In the genomic region with DNA sequence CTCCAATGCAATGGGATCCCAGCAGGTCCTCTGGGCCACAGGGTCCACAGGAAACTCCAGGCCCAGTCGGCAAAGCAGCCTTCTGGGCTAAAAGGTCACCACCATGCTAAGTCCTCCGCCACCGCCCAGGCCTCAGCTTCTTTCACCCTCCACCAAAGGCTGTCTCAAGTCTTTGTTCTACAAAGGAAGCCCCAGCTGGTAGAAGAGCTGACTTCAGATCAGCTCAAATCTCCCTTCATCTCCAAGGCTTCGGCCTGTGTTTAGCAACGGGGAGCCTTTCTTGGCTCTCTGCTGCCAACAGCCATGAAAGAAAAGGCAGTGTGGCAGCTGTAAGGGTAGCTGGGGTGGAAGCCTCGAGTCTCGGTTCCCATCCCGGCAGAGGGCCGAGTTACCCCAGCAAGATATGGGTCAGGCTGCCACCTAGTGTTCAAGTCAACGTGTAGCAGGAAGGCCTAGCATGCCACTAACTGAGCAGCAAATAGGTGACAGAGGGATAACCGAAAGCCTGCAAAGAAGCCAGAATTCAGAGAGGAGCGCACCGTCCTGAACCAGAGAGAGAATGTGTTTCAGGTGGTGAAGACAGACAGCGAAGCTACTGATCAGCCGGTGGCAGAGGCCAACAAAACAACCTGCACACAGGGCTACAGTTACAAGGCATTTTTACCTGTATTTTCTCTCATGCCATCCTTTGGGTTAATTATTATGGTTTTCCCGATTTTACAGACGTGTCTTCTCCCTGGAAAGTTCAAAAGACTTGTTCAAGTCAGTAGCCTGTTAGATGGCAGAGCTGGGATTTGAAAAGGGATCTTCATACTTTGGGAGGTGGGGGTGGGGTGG, we compare ENCODE assay signal across 8 cellular contexts. TPM values are rescaled to one million over a fixed set of nuclear protein-coding genes. Genes with fewer than 3 reads are reported as not detected.
DNase-seq lines count a peak whose midpoint lies in the region; ATAC-seq and TF ChIP-seq lines count a peak whose summit lies in the region.

No MANE protein-coding gene starts in this region.

- TF ChIP-seq EP300 in ovary (IDR thresholded peaks at IDR 0.05) (no peak), tibial nerve (IDR thresholded peaks at IDR 0.05) (no peak)

- peaks cover 2% of the 10 kb centered on the region for H3K4me1 Mint-ChIP-seq in activated T-cell treated with anti-CD3 and anti-CD28 coated beads, Interleukin-2, amount 50 U/mL, for 24 hours (ENCODE audit: low read depth)

- no peaks in the 10 kb centered on the region for H3K36me3 ChIP-seq in Panc1 (ENCODE audit: control insufficient read depth, insufficient read depth, low read length)
- no peaks in the 10 kb centered on the region for H3K36me3 ChIP-seq in ovary
- H3K36me3 ChIP-seq in tibial nerve: no peaks in the 10 kb centered on the region

- ATAC-seq in GM21360 (IDR thresholded peaks at IDR 0.05; ENCODE audit: unreplicated experiment) (peak; percentile 80), Panc1 (peak; percentile 99)

- no peaks in the 10 kb centered on the region for H3K4me1 ChIP-seq in Panc1 (ENCODE audit: control insufficient read depth, insufficient read depth, low read length)
- H3K4me1 ChIP-seq in ovary (ENCODE audit: insufficient read depth): no peaks in the 10 kb centered on the region
- H3K4me1 ChIP-seq in tibial nerve: peaks cover 0 to 28% (median 7%) of the 10 kb centered on the region in 4 donors

- CTCF ChIA-PET in Panc1 (lab: Charles Lee): interaction anchor here (0.6 to 2.2 kb wide), 3 partner anchors 17 to 750 kb away, joined by 3 to 13 read pairs (median 7); no protein-coding TSS in a partner anchor

- H3K36me3 Mint-ChIP-seq in activated T-cell treated with anti-CD3 and anti-CD28 coated beads, Interleukin-2, amount 50 U/mL, for 24 hours (ENCODE audit: low read depth): no peaks in the 10 kb centered on the region

- TF ChIP-seq POLR2A in ovary (IDR thresholded peaks at IDR 0.05) (no peak), tibial nerve (IDR thresholded peaks at IDR 0.05) (no peak)

- no peaks in the 10 kb centered on the region for H3K9me3 Mint-ChIP-seq in activated T-cell treated with anti-CD3 and anti-CD28 coated beads, Interleukin-2, amount 50 U/mL, for 24 hours

- DNase-seq in DMS 273 treated with DMSO at 0.1 percent for 48 hours (lab: John Stamatoyannopoulos, UW): peak; percentile 54
- peak; percentile 36 for DNase-seq in HS-5 (ENCODE audit: low read depth)
- DNase-seq in Panc1 (ENCODE audit: low read depth, low spot score): peak; percentile 63
- peak; percentile 72 for DNase-seq in activated T-cell treated with anti-CD3 and anti-CD28 coated beads, Interleukin-2, amount 50 U/mL, for 24 hours
- peak; percentile 76 for DNase-seq in fibroblast of pulmonary artery (ENCODE audit: low read depth)
- peak; percentile 21 to 45 (median 41) for DNase-seq in ovary
- peak; percentile 43 to 65 for DNase-seq in tibial nerve (ENCODE audit: low spot score in 2 of 2)

- H3K27me3 ChIP-seq in Panc1 (ENCODE audit: control insufficient read depth, insufficient read depth, low read length): 0 out of 2 replicates have a peak, but pooled peaks cover 3% of the 10 kb centered on the region
- no peaks in the 10 kb centered on the region for H3K27me3 ChIP-seq in ovary
- no peaks in the 10 kb centered on the region for H3K27me3 ChIP-seq in tibial nerve

- H3K4me3 Mint-ChIP-seq in activated T-cell treated with anti-CD3 and anti-CD28 coated beads, Interleukin-2, amount 50 U/mL, for 24 hours: no peak overlapping the region

- H3K27me3 Mint-ChIP-seq in activated T-cell treated with anti-CD3 and anti-CD28 coated beads, Interleukin-2, amount 50 U/mL, for 24 hours: peaks cover 33% of the 10 kb centered on the region

- peak; percentile 90 for TF ChIP-seq CTCF in Panc1 (IDR thresholded peaks at IDR 0.05)
- TF ChIP-seq CTCF in fibroblast of pulmonary artery (IDR thresholded peaks at IDR 0.05; ENCODE audit: low read length, missing control alignments): peak; percentile 88
- TF ChIP-seq CTCF in ovary (IDR thresholded peaks at IDR 0.05): peak in 2 of 3 donors; percentile 16 to 20
- peak; percentile 75 to 83 (median 78) for TF ChIP-seq CTCF in tibial nerve (IDR thresholded peaks at IDR 0.05)

- in situ Hi-C loops in Panc1 (cut with HindIII; ENCODE audit: low pct_unique_long_range_greater_than_20kb, low sequenced_read_pairs): no loop called here

- H3K27ac ChIP-seq in Panc1 (ENCODE audit: low read length) (no peak overlapping the region), ovary (no peak overlapping the region), tibial nerve (no peak overlapping the region)

- intact Hi-C loops in Panc1 (cut with micrococcal nuclease; ENCODE audit: unreplicated experiment): loop anchor here (1.0 to 5.0 kb wide), 3 partner anchors 94 to 389 kb away; no protein-coding TSS in a partner anchor
- intact Hi-C loops in ovary (cut with DNase I): no loop called here

- no peak overlapping the region for H3K27ac Mint-ChIP-seq in activated T-cell treated with anti-CD3 and anti-CD28 coated beads, Interleukin-2, amount 50 U/mL, for 24 hours

- H3K4me3 ChIP-seq in Panc1 (ENCODE audit: low read depth in 2 of 2, low read length in 2 of 2): no peak overlapping the region
- H3K4me3 ChIP-seq in fibroblast of pulmonary artery (replicated peaks; ENCODE audit: low read depth, low read length): no peak overlapping the region
- H3K4me3 ChIP-seq in ovary: no peak overlapping the region
- H3K4me3 ChIP-seq in tibial nerve: no peak overlapping the region

- BruUV-seq in Panc1 (replicated peaks; lab: Mats Ljungman, UMichigan): no TSS peak

- WGBS in ovary, 3 donors: 41 to 42% (median 41%) methylated on average over 17 of the region's 17 CpGs
- WGBS in tibial nerve, 2 donors: 36% methylated on average over 17 of the region's 17 CpGs

- POLR2A ChIA-PET in Panc1 (lab: Charles Lee): no interaction called here

- H3K9me3 ChIP-seq in Panc1 (ENCODE audit: control insufficient read depth, insufficient read depth, low read depth, low read length): no peaks in the 10 kb centered on the region
- no peaks in the 10 kb centered on the region for H3K9me3 ChIP-seq in ovary
- no peaks in the 10 kb centered on the region for H3K9me3 ChIP-seq in tibial nerve

RNA-seq across cellular contexts. Expression of a gene that starts 26.8 kb away (rescaled TPM):
- not detected for total RNA-seq in Panc1 (2021; ENCODE audit: unreplicated experiment)
- polyA plus RNA-seq in Panc1 (2012; ENCODE audit: insufficient read length): not detected
- under 1 TPM in 1 of 7 donors, not detected in 6; 0.46 TPM for total RNA-seq in ovary
- polyA plus RNA-seq in ovary: not detected
- not detected for total RNA-seq in tibial nerve

Comparison
In these comparisons a context has a peak if more than half of its experiments do, and no peak if none do; other contexts are left out.
1. CTCF ChIP-seq: peak in every context shown above with its lines; median percentile 90 in Panc1; 88 in fibroblast of pulmonary artery; 78 in tibial nerve; 18 in ovary.